Comparison of ENCODE assay signal across 26 cellular contexts in genomic region chr17:48871035-48871550, GRCh38. TPM values are rescaled to one million over a fixed set of nuclear protein-coding genes. Genes with fewer than 3 reads are reported as not detected.
DNase-seq lines count a peak whose midpoint lies in the region; ATAC-seq, FAIRE-seq and TF ChIP-seq lines count a peak whose summit lies in the region.
"Had no signal": no experiment of that assay in that cellular context is flagged by ENCODE, and none has a peak within 500 bp of the region (broad histone marks: within the 10 kb centered on the region; RNA-seq: fewer than 3 reads in every experiment).

No MANE protein-coding gene starts in this region.

- POLR2A ChIA-PET in K562 (lab: Yijun Ruan, JAX): interaction anchor here (0.5 to 1.9 kb wide), 2 partner anchors 11 to 26 kb away, joined by 5 read pairs; no protein-coding TSS in a partner anchor

- CTCF ChIA-PET in K562 (lab: Yijun Ruan, JAX; ENCODE audit: low intra/inter-chr PET ratio): no interaction called here

- no peaks in the 10 kb centered on the region for H3K9me1 ChIP-seq in K562 (ENCODE audit: control insufficient read depth, insufficient read depth, low read length)

- no peak for TF ChIP-seq CTCF in left ventricle myocardium inferior (IDR thresholded peaks at IDR 0.05; ENCODE audit: borderline replicate concordance)
- TF ChIP-seq CTCF in K562 (IDR thresholded peaks at IDR 0.05 in 2 of 3, conservative IDR thresholded peaks at IDR 0.05 in 1 of 3; ENCODE audit: insufficient read depth in 2 of 3, low read depth in 1 of 3, low read length in 3 of 3): no peak
- TF ChIP-seq CTCF in vagina (IDR thresholded peaks at IDR 0.05): no peak

- TF ChIP-seq EP300 in K562 (IDR thresholded peaks at IDR 0.05; ENCODE audit: low read length): no peak

- H3K4me2 ChIP-seq in K562 (ENCODE audit: insufficient read depth, low read length): no peak overlapping the region

- peak overlapping the region; percentile 91 for H3K27ac ChIP-seq in left ventricle myocardium inferior (replicated peaks)
- no peak overlapping the region for H3K27ac ChIP-seq in K562 (ENCODE audit: extremely low read depth, low read depth, low read length)
- peak overlapping the region; percentile 88 to 89 for H3K27ac ChIP-seq in mucosa of rectum (ENCODE audit: low read depth in 2 of 2, low read length in 2 of 2)
- H3K27ac ChIP-seq in vagina: peak overlapping the region; percentile 54

- BruUV-seq in K562 (replicated peaks; lab: Mats Ljungman, UMichigan): no TSS peak

- TF ChIP-seq RAD21 in K562 (CRISPR knock-in tag; conservative IDR thresholded peaks at IDR 0.05 in 1 of 2, IDR thresholded peaks at IDR 0.05 in 1 of 2): no peak

- no peaks in the 10 kb centered on the region for H3K9me3 ChIP-seq in left ventricle myocardium inferior (replicated peaks)
- H3K9me3 ChIP-seq in K562 (replicated peaks; ENCODE audit: control insufficient read depth, insufficient read depth, low read depth, low read length): no peaks in the 10 kb centered on the region
- H3K9me3 ChIP-seq in mucosa of rectum (ENCODE audit: control insufficient read depth in 2 of 2, low read length in 2 of 2): no peaks in the 10 kb centered on the region
- no peaks in the 10 kb centered on the region for H3K9me3 ChIP-seq in vagina
- H3K9me3 ChIP-seq: adrenal gland, psoas muscle had no signal

- no peak for TF ChIP-seq POLR2A in K562 (conservative IDR thresholded peaks at IDR 0.05)
- no peak for TF ChIP-seq POLR2A in vagina (IDR thresholded peaks at IDR 0.05)

- H3K79me2 ChIP-seq in K562 (ENCODE audit: control insufficient read depth, insufficient read depth, low read length): no peaks in the 10 kb centered on the region

- H3K36me3 ChIP-seq in left ventricle myocardium inferior (peaks cover 3% of the 10 kb centered on the region), K562 (ENCODE audit: control insufficient read depth, insufficient read depth, low read length) (no peaks in the 10 kb centered on the region), mucosa of rectum (ENCODE audit: control insufficient read depth in 2 of 2, insufficient read depth in 2 of 2, low read length in 2 of 2) (peaks cover 1 to 2% of the 10 kb centered on the region in 2 donors), vagina (no peaks in the 10 kb centered on the region)

- no peaks in the 10 kb centered on the region for H4K20me1 ChIP-seq in K562 (replicated peaks; ENCODE audit: control insufficient read depth, insufficient read depth, low read length)

- FAIRE-seq in K562 (lab: Jason Lieb, UNC): no peak
- FAIRE-seq: colon, G401.6, GM18507 had no signal

- H3K4me3 ChIP-seq in left ventricle myocardium inferior (no peak overlapping the region), K562 (no peak overlapping the region), mucosa of rectum (ENCODE audit: low read length in 2 of 2) (no peak overlapping the region), vagina (no peak overlapping the region)
- H3K4me3 ChIP-seq: adrenal gland, lung, psoas muscle, skin epidermis had no signal

- in situ Hi-C loops in K562 (cut with MboI): no loop called here

- 0% methylated on average over 4 of the region's 4 CpGs for WGBS in K562 (ENCODE audit: insufficient coverage, low coverage, missing lambda C conversion rate)

- H3K27me3 ChIP-seq in left ventricle myocardium inferior (ENCODE audit: low read depth) (no peaks in the 10 kb centered on the region), K562 (ENCODE audit: control insufficient read depth in 2 of 2, insufficient read depth in 2 of 2, low read length in 2 of 2) (peaks cover 0 to 23% of the 10 kb centered on the region in 2 experiments; a peak in 3 of 5 replicates), mucosa of rectum (ENCODE audit: control insufficient read depth in 2 of 2, insufficient read depth in 2 of 2, low read length in 2 of 2) (no peaks in the 10 kb centered on the region), vagina (no peaks in the 10 kb centered on the region)
- H3K27me3 ChIP-seq: adrenal gland had no signal

- no peak for DNase-seq in left ventricle myocardium inferior
- DNase-seq in Right ventricle myocardium superior: no peak
- DNase-seq in K562 (ENCODE audit: extremely low read depth in 1 of 4, low spot score in 3 of 4): peak in 1 of 4 experiments; percentile 24
- DNase-seq in vagina (ENCODE audit: extremely low spot score in 2 of 2): no peak
- DNase-seq in COR-L47 (lab: John Stamatoyannopoulos, UW): no peak
- DNase-seq in DMS153 (lab: John Stamatoyannopoulos, UW): no peak
- DNase-seq: activated CD4-positive, alpha-beta T cell treated with anti-CD3 and anti-CD28 coated beads, Interleukin-2, amount 10 ng/mL, durations not matched to agents 7 days and 5 days; activated CD8-positive, alpha-beta memory T cell treated with anti-CD3 and anti-CD28 coated beads, Interleukin-2, amount 50 U/mL, for 48 hours; effector memory CD4-positive, alpha-beta T cell; foreskin melanocyte; IMR-90; islet precursor cell; NCI-H1092; NCI-H1930; NCI-H2227 treated with DMSO at 0.1 percent for 48 hours; stimulated activated CD4-positive, alpha-beta T cell treated with anti-CD3 and anti-CD28 coated beads, Interleukin-2, amount 100 ng/mL, for 24 hours; substantia nigra had no signal

- H3K9ac ChIP-seq in K562 (ENCODE audit: insufficient read depth in 1 of 2, low read depth in 2 of 2, low read length in 2 of 2) (no peak overlapping the region), mucosa of rectum (ENCODE audit: low read depth in 1 of 2, low read length in 2 of 2) (peak overlapping the region; percentile 6 to 21)

- no peak overlapping the region for H2AFZ ChIP-seq in K562 (ENCODE audit: low read depth, low read length)

- intact Hi-C loops in left ventricle myocardium inferior (cut with micrococcal nuclease): no loop called here
- intact Hi-C loops in Right ventricle myocardium superior (cut with DNase I): no loop called here
- intact Hi-C loops in K562 (cut with micrococcal nuclease): no loop called here
- intact Hi-C loops in vagina (cut with DNase I): no loop called here

- ATAC-seq in Right ventricle myocardium superior (ENCODE audit: poor library complexity) (no peak), K562 (peak; percentile 53; the same call in 2 of the 3 replicates)

- H3K4me1 ChIP-seq in left ventricle myocardium inferior (peaks cover 57% of the 10 kb centered on the region), K562 (replicated peaks in 1 of 2; ENCODE audit: control insufficient read depth in 2 of 2, insufficient read depth in 2 of 2, low read length in 2 of 2) (peaks cover 5 to 7% of the 10 kb centered on the region in 2 experiments; a peak in 3 of 5 replicates), mucosa of rectum (ENCODE audit: control insufficient read depth in 2 of 2, insufficient read depth in 2 of 2, low read length in 2 of 2) (peaks cover 46 to 55% of the 10 kb centered on the region in 2 donors), vagina (peaks cover 24% of the 10 kb centered on the region)

RNA-seq across cellular contexts. Expression of gene ATP5MC1, which starts 21.5 kb away (rescaled TPM):
- total RNA-seq in left ventricle myocardium inferior (466 TPM), Right ventricle myocardium superior (492 TPM), K562 (2014; rRNA removed) (159 and 236 TPM in 2 replicates), K562 (2014; rRNA removed; fragmentation: Illumina TruSeq; extraction: Trizol) (375 and 378 TPM in 2 replicates), K562 (2015; rRNA removed; fragmentation: Illumina TruSeq; extraction: Trizol) (440 and 490 TPM in 2 replicates), K562 (2021) (181 and 187 TPM in 2 replicates), vagina (90.8 TPM)
- 35.2 and 57.1 TPM in 2 replicates for total RNA-seq in K562 (2011; cell fraction: chromatin; rRNA removed; ENCODE audit: low replicate concordance)
- total RNA-seq in K562 (2011; cell fraction: nucleolus; rRNA removed): 67.1 and 89.4 TPM in 2 replicates
- total RNA-seq in K562 (2011; cell fraction: nucleoplasm; rRNA removed): 73.1 and 76.9 TPM in 2 replicates
- polyA plus RNA-seq in K562 (2011; rRNA removed) (426 and 446 TPM in 2 replicates), K562 (2014; fragmentation: Illumina TruSeq; extraction: Trizol) (508 and 534 TPM in 2 replicates), K562 (2014; fragmentation: Nextera tagmentation; extraction: Ambion mirVana) (1,000 to 10,000 TPM; 1,208 to 1,488 TPM), K562 (2014; rRNA removed) (334 and 377 TPM in 2 replicates)
- polyA plus RNA-seq in K562 (2011; cell fraction: cytosol; rRNA removed): 1,075 and 1,305 TPM in 2 replicates
- 217 and 220 TPM in 2 replicates for polyA plus RNA-seq in K562 (2011; cell fraction: nucleus; rRNA removed)
- 282 and 515 TPM in 2 replicates for polyA plus RNA-seq in K562 (2012)
- 80.2 and 99.5 TPM in 2 replicates for polyA minus RNA-seq in K562 (2011; rRNA and poly(A)+ RNA removed)
- 57.5 and 78.9 TPM in 2 replicates for polyA minus RNA-seq in K562 (2011; cell fraction: cytosol; rRNA and poly(A)+ RNA removed)
- polyA minus RNA-seq in K562 (2011; cell fraction: nucleus; rRNA and poly(A)+ RNA removed): 21.3 and 37.3 TPM in 2 replicates

RNA-seq across cellular contexts. Expression of gene UBE2Z, which starts 37.1 kb away (rescaled TPM):
- total RNA-seq in left ventricle myocardium inferior (39.4 TPM), Right ventricle myocardium superior (36.7 TPM), K562 (2014; rRNA removed) (28.3 and 35.2 TPM in 2 replicates), K562 (2014; rRNA removed; fragmentation: Illumina TruSeq; extraction: Trizol) (32.4 and 35.3 TPM in 2 replicates), K562 (2015; rRNA removed; fragmentation: Illumina TruSeq; extraction: Trizol) (38.2 and 38.5 TPM in 2 replicates), K562 (2021) (42.2 and 48.2 TPM in 2 replicates), vagina (67.3 TPM)
- 182 and 197 TPM in 2 replicates for total RNA-seq in K562 (2011; cell fraction: chromatin; rRNA removed; ENCODE audit: low replicate concordance)
- total RNA-seq in K562 (2011; cell fraction: nucleolus; rRNA removed): 99.5 and 104 TPM in 2 replicates
- total RNA-seq in K562 (2011; cell fraction: nucleoplasm; rRNA removed): 156 and 243 TPM in 2 replicates
- polyA plus RNA-seq in K562 (2011; rRNA removed) (79.9 and 89.0 TPM in 2 replicates), K562 (2014; fragmentation: Illumina TruSeq; extraction: Trizol) (46.0 and 54.8 TPM in 2 replicates), K562 (2014; fragmentation: Nextera tagmentation; extraction: Ambion mirVana) (10 to 100 TPM; 11.8 to 15.0 TPM), K562 (2014; rRNA removed) (43.9 and 45.9 TPM in 2 replicates)
- 69.0 and 70.8 TPM in 2 replicates for polyA plus RNA-seq in K562 (2011; cell fraction: cytosol; rRNA removed)
- 115 and 121 TPM in 2 replicates for polyA plus RNA-seq in K562 (2011; cell fraction: nucleus; rRNA removed)
- 39.3 and 41.0 TPM in 2 replicates for polyA plus RNA-seq in K562 (2012)
- 70.7 and 82.0 TPM in 2 replicates for polyA minus RNA-seq in K562 (2011; rRNA and poly(A)+ RNA removed)
- polyA minus RNA-seq in K562 (2011; cell fraction: cytosol; rRNA and poly(A)+ RNA removed): 36.6 and 52.0 TPM in 2 replicates
- 26.9 and 43.7 TPM in 2 replicates for polyA minus RNA-seq in K562 (2011; cell fraction: nucleus; rRNA and poly(A)+ RNA removed)

RNA-seq across cellular contexts. Expression of gene CALCOCO2, which starts 40.3 kb away (rescaled TPM):
- total RNA-seq in left ventricle myocardium inferior: 312 TPM
- 341 TPM for total RNA-seq in Right ventricle myocardium superior
- 99.5 and 212 TPM in 2 replicates for total RNA-seq in K562 (2011; cell fraction: chromatin; rRNA removed; ENCODE audit: low replicate concordance)
- 64.4 and 72.4 TPM in 2 replicates for total RNA-seq in K562 (2011; cell fraction: nucleolus; rRNA removed)
- total RNA-seq in K562 (2011; cell fraction: nucleoplasm; rRNA removed): 126 and 140 TPM in 2 replicates
- total RNA-seq in K562 (2014; rRNA removed): 24.1 and 24.8 TPM in 2 replicates
- total RNA-seq in K562 (2014; rRNA removed; fragmentation: Illumina TruSeq; extraction: Trizol): 71.1 and 87.2 TPM in 2 replicates
- total RNA-seq in K562 (2015; rRNA removed; fragmentation: Illumina TruSeq; extraction: Trizol): 38.4 and 39.8 TPM in 2 replicates
- total RNA-seq in K562 (2021): 67.5 and 69.4 TPM in 2 replicates
- 87.3 and 117 TPM in 2 replicates for polyA plus RNA-seq in K562 (2011; rRNA removed)
- polyA plus RNA-seq in K562 (2011; cell fraction: cytosol; rRNA removed): 28.1 and 43.7 TPM in 2 replicates
- polyA plus RNA-seq in K562 (2011; cell fraction: nucleus; rRNA removed): 90.8 and 154 TPM in 2 replicates
- polyA plus RNA-seq in K562 (2012): 61.5 and 168 TPM in 2 replicates
- polyA plus RNA-seq in K562 (2014; fragmentation: Illumina TruSeq; extraction: Trizol): 74.7 and 79.9 TPM in 2 replicates
- polyA plus RNA-seq in K562 (2014; fragmentation: Nextera tagmentation; extraction: Ambion mirVana): 10 to 100 TPM; 34.6 to 85.9 TPM
- 52.9 and 63.2 TPM in 2 replicates for polyA plus RNA-seq in K562 (2014; rRNA removed)
- polyA minus RNA-seq in K562 (2011; rRNA and poly(A)+ RNA removed): 160 and 191 TPM in 2 replicates
- 37.6 and 58.6 TPM in 2 replicates for polyA minus RNA-seq in K562 (2011; cell fraction: cytosol; rRNA and poly(A)+ RNA removed)
- 24.8 and 62.5 TPM in 2 replicates for polyA minus RNA-seq in K562 (2011; cell fraction: nucleus; rRNA and poly(A)+ RNA removed)
- 140 TPM for total RNA-seq in vagina

RNA-seq across cellular contexts. Expression of gene TTLL6, which starts 54.1 kb away (rescaled TPM):
- not detected for total RNA-seq in left ventricle myocardium inferior
- not detected for total RNA-seq in Right ventricle myocardium superior
- total RNA-seq in K562 (2011; cell fraction: chromatin; rRNA removed; ENCODE audit: low replicate concordance): not detected in 2 replicates
- total RNA-seq in K562 (2011; cell fraction: nucleolus; rRNA removed): not detected in 2 replicates
- not detected in 2 replicates for total RNA-seq in K562 (2011; cell fraction: nucleoplasm; rRNA removed)
- total RNA-seq in K562 (2014; rRNA removed): 0.05 TPM in 1 of 2 replicates, not detected in the other
- total RNA-seq in K562 (2014; rRNA removed; fragmentation: Illumina TruSeq; extraction: Trizol): not detected in 2 replicates
- not detected in 2 replicates for total RNA-seq in K562 (2015; rRNA removed; fragmentation: Illumina TruSeq; extraction: Trizol)
- not detected in 2 replicates for total RNA-seq in K562 (2021)
- not detected in 2 replicates for polyA plus RNA-seq in K562 (2011; rRNA removed)
- polyA plus RNA-seq in K562 (2011; cell fraction: cytosol; rRNA removed): not detected in 2 replicates
- not detected in 2 replicates for polyA plus RNA-seq in K562 (2011; cell fraction: nucleus; rRNA removed)
- not detected in 2 replicates for polyA plus RNA-seq in K562 (2012)
- polyA plus RNA-seq in K562 (2014; fragmentation: Illumina TruSeq; extraction: Trizol): not detected in 2 replicates
- polyA plus RNA-seq in K562 (2014; fragmentation: Nextera tagmentation; extraction: Ambion mirVana): not detected
- not detected in 2 replicates for polyA plus RNA-seq in K562 (2014; rRNA removed)
- not detected in 2 replicates for polyA minus RNA-seq in K562 (2011; rRNA and poly(A)+ RNA removed)
- polyA minus RNA-seq in K562 (2011; cell fraction: cytosol; rRNA and poly(A)+ RNA removed): not detected in 2 replicates
- not detected in 2 replicates for polyA minus RNA-seq in K562 (2011; cell fraction: nucleus; rRNA and poly(A)+ RNA removed)
- total RNA-seq in vagina: 0.49 TPM
- total RNA-seq: activated CD4-positive, alpha-beta T cell treated with anti-CD3 and anti-CD28 coated beads, Interleukin-2, amount 10 ng/mL, durations not matched to agents 7 days and 5 days; activated T-helper 2 cell treated with anti-CD3 and anti-CD28 coated beads, Interferon-gamma antibody, Interleukin-2, Interleukin-4, amounts not matched to agents 10 μg/mL and 5 μg/mL and 100 μg/mL, durations not matched to agents 14 hours and 24 hours and 36 hours; IMR-90; psoas muscle had no signal
- polyA plus RNA-seq: IMR-90 had no signal

Comparison
In these comparisons a context has a peak if more than half of its experiments do, and no peak if none do; other contexts are left out.
1. H3K9ac ChIP-seq: peak in mucosa of rectum (2 of 2); none in K562 (0 of 2).